ENCODE assay signal across 19 cellular contexts in the genomic region with DNA sequence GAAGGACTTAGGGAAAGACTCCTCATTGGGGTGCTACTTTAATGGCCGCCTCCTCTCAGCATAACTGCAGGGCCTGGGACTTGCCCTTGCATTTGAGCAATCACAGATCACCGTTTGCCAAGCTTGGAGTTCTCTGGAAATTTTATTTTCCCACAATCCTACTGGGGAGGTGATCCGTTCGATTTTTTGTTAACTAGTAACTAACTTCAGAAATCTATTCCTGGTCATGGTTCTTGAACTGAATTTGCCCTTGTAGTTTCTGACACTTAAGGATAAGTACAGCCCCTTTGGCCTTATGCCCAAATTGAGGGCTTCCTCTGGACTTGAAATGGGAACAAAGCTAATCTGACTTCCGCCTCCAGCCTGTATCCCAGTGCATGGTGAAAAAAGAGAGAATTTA.
A peak's percentile ranks its signal among the peaks of the same experiment; 100 is the strongest.
DNase-seq lines count a peak whose midpoint lies in the region; ATAC-seq and TF ChIP-seq lines count a peak whose summit lies in the region.
"Had no signal": no experiment of that assay in that cellular context is flagged by ENCODE, and none has a peak within 500 bp of the region (broad histone marks: within the 10 kb centered on the region; RNA-seq: fewer than 3 reads in every experiment).

No MANE protein-coding gene starts in this region.

- CTCF ChIA-PET in RWPE1 (lab: Yijun Ruan, JAX) = no interaction called here

- H3K4me3 ChIP-seq in fibroblast of pulmonary artery (replicated peaks; ENCODE audit: low read depth, low read length) (no peak overlapping the region), lower lobe of right lung (no peak overlapping the region)

- peak; percentile 29 for DNase-seq in Ammon's horn (ENCODE audit: low spot score)
- DNase-seq in NCI-H69 (lab: John Stamatoyannopoulos, UW) = peak; percentile 3
- DNase-seq in fibroblast of pulmonary artery (ENCODE audit: low read depth) = peak; percentile 46
- no peak for DNase-seq in lower lobe of right lung
- DNase-seq in RWPE1 (ENCODE audit: low spot score) = no peak
- DNase-seq in iPS-NIHi11 (ENCODE audit: low spot score) = no peak
- DNase-seq in NCI-H1694 treated with DMSO at 0.1 percent for 48 hours (lab: John Stamatoyannopoulos, UW) = no peak
- DNase-seq: activated naive CD8-positive, alpha-beta T cell treated with anti-CD3 and anti-CD28 coated beads, Interleukin-2, amount 10 ng/mL, durations not matched to agents 7 days and 5 days; DMS 273 treated with DMSO at 0.1 percent for 48 hours; endodermal cell; glutamatergic neuron; GOT3; MM.1S; NCI-H187 treated with DMSO at 0.1 percent for 48 hours; SW 1271 had no signal

- no peaks in the 10 kb centered on the region for H3K27me3 ChIP-seq in lower lobe of right lung (ENCODE audit: low read depth)

- H3K27ac ChIP-seq in lower lobe of right lung (no peak overlapping the region), RWPE1 (no peak overlapping the region)
- H3K27ac ChIP-seq: C4-2B, HL-60 had no signal

- no peaks in the 10 kb centered on the region for H3K9me3 ChIP-seq in lower lobe of right lung

- intact Hi-C loops in lower lobe of right lung (cut with DNase I) = no loop called here

- peaks cover 7% of the 10 kb centered on the region for H3K4me1 ChIP-seq in lower lobe of right lung

- POLR2A ChIA-PET in RWPE1 (lab: Yijun Ruan, JAX; ENCODE audit: low non-redundant PET) = no interaction called here

- TF ChIP-seq CTCF in fibroblast of pulmonary artery (IDR thresholded peaks at IDR 0.05; ENCODE audit: low read length, missing control alignments) = no peak
- no peak for TF ChIP-seq CTCF in lower lobe of right lung (IDR thresholded peaks at IDR 0.05)
- TF ChIP-seq CTCF in RWPE1 (conservative IDR thresholded peaks at IDR 0.05; ENCODE audit: low read depth) = no peak

- H3K36me3 ChIP-seq in lower lobe of right lung = no peaks in the 10 kb centered on the region

- ATAC-seq in lower lobe of right lung (peak; percentile 68 to 73), GM19455 (IDR thresholded peaks at IDR 0.05; ENCODE audit: unreplicated experiment) (no peak)
- ATAC-seq: sciatic nerve had no signal

Comparison
In these comparisons a context has a peak if more than half of its experiments do, and no peak if none do; other contexts are left out.
1. DNase-seq: peak in Ammon's horn (single experiment), NCI-H69 (single experiment) and fibroblast of pulmonary artery (single experiment); none in lower lobe of right lung (single experiment), RWPE1 (single experiment), iPS-NIHi11 (single experiment) and NCI-H1694 treated with DMSO at 0.1 percent for 48 hours (single experiment).